ENCODE assay signal across 2 cellular contexts in the genomic region with DNA sequence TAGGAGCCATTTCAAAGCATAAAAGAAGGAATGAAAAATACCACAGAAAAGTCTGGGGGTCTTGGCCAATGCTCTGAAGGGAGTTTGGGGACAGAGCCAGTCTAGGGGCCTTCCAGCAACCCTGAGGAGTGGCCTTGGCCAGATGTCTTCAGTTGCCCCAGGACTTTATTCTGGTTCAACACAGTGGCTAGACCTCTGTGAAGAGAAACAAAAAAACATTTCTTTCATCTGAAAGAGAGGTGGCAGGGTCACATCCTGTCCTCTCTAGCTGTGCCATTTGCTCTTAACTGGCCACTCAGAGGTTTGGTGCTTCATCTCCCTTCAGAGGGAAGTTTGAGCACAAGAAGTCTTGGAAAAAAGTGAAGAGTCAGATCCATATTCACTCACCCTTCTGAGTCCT.
TF ChIP-seq lines count a peak whose summit lies in the region.

No MANE protein-coding gene starts in this region.

TF ChIP-seq in GM23338, 12 proteins besides CTCF, POLR2A, EP300 and RAD21 (continues in another document):
- TF ChIP-seq CREB1 (CRISPR knock-in tag; IDR thresholded peaks at IDR 0.05; ENCODE audit: low read depth) = no peak
- no peak for TF ChIP-seq JUNB (IDR thresholded peaks at IDR 0.05; ENCODE audit: unreplicated experiment)
- TF ChIP-seq, protein P1, sequence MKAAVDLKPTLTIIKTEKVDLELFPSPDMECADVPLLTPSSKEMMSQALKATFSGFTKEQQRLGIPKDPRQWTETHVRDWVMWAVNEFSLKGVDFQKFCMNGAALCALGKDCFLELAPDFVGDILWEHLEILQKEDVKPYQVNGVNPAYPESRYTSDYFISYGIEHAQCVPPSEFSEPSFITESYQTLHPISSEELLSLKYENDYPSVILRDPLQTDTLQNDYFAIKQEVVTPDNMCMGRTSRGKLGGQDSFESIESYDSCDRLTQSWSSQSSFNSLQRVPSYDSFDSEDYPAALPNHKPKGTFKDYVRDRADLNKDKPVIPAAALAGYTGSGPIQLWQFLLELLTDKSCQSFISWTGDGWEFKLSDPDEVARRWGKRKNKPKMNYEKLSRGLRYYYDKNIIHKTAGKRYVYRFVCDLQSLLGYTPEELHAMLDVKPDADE (IDR thresholded peaks at IDR 0.05) = no peak
- TF ChIP-seq POLR2AphosphoS5 (IDR thresholded peaks at IDR 0.05; ENCODE audit: low read depth) = no peak
- TF ChIP-seq ZNF331 (CRISPR knock-in tag; IDR thresholded peaks at IDR 0.05; ENCODE audit: low read depth) = no peak
- no peak for TF ChIP-seq NANOG (IDR thresholded peaks at IDR 0.05; ENCODE audit: borderline replicate concordance)
- no peak for TF ChIP-seq STAT1 (IDR thresholded peaks at IDR 0.05; ENCODE audit: unreplicated experiment)
- TF ChIP-seq, protein P2, sequence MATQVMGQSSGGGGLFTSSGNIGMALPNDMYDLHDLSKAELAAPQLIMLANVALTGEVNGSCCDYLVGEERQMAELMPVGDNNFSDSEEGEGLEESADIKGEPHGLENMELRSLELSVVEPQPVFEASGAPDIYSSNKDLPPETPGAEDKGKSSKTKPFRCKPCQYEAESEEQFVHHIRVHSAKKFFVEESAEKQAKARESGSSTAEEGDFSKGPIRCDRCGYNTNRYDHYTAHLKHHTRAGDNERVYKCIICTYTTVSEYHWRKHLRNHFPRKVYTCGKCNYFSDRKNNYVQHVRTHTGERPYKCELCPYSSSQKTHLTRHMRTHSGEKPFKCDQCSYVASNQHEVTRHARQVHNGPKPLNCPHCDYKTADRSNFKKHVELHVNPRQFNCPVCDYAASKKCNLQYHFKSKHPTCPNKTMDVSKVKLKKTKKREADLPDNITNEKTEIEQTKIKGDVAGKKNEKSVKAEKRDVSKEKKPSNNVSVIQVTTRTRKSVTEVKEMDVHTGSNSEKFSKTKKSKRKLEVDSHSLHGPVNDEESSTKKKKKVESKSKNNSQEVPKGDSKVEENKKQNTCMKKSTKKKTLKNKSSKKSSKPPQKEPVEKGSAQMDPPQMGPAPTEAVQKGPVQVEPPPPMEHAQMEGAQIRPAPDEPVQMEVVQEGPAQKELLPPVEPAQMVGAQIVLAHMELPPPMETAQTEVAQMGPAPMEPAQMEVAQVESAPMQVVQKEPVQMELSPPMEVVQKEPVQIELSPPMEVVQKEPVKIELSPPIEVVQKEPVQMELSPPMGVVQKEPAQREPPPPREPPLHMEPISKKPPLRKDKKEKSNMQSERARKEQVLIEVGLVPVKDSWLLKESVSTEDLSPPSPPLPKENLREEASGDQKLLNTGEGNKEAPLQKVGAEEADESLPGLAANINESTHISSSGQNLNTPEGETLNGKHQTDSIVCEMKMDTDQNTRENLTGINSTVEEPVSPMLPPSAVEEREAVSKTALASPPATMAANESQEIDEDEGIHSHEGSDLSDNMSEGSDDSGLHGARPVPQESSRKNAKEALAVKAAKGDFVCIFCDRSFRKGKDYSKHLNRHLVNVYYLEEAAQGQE (IDR thresholded peaks at IDR 0.05; ENCODE audit: unreplicated experiment) = no peak
- no peak for TF ChIP-seq EZH2 (IDR thresholded peaks at IDR 0.05; ENCODE audit: low read depth, unreplicated experiment)
- no peak for TF ChIP-seq ZNF114 (CRISPR knock-in tag; IDR thresholded peaks at IDR 0.05)
- no peak for TF ChIP-seq EZH2phosphoT487 (IDR thresholded peaks at IDR 0.05; ENCODE audit: unreplicated experiment)

TF ChIP-seq in H1, 55 proteins besides CTCF, POLR2A, EP300 and RAD21:
- TF ChIP-seq, protein P3, sequence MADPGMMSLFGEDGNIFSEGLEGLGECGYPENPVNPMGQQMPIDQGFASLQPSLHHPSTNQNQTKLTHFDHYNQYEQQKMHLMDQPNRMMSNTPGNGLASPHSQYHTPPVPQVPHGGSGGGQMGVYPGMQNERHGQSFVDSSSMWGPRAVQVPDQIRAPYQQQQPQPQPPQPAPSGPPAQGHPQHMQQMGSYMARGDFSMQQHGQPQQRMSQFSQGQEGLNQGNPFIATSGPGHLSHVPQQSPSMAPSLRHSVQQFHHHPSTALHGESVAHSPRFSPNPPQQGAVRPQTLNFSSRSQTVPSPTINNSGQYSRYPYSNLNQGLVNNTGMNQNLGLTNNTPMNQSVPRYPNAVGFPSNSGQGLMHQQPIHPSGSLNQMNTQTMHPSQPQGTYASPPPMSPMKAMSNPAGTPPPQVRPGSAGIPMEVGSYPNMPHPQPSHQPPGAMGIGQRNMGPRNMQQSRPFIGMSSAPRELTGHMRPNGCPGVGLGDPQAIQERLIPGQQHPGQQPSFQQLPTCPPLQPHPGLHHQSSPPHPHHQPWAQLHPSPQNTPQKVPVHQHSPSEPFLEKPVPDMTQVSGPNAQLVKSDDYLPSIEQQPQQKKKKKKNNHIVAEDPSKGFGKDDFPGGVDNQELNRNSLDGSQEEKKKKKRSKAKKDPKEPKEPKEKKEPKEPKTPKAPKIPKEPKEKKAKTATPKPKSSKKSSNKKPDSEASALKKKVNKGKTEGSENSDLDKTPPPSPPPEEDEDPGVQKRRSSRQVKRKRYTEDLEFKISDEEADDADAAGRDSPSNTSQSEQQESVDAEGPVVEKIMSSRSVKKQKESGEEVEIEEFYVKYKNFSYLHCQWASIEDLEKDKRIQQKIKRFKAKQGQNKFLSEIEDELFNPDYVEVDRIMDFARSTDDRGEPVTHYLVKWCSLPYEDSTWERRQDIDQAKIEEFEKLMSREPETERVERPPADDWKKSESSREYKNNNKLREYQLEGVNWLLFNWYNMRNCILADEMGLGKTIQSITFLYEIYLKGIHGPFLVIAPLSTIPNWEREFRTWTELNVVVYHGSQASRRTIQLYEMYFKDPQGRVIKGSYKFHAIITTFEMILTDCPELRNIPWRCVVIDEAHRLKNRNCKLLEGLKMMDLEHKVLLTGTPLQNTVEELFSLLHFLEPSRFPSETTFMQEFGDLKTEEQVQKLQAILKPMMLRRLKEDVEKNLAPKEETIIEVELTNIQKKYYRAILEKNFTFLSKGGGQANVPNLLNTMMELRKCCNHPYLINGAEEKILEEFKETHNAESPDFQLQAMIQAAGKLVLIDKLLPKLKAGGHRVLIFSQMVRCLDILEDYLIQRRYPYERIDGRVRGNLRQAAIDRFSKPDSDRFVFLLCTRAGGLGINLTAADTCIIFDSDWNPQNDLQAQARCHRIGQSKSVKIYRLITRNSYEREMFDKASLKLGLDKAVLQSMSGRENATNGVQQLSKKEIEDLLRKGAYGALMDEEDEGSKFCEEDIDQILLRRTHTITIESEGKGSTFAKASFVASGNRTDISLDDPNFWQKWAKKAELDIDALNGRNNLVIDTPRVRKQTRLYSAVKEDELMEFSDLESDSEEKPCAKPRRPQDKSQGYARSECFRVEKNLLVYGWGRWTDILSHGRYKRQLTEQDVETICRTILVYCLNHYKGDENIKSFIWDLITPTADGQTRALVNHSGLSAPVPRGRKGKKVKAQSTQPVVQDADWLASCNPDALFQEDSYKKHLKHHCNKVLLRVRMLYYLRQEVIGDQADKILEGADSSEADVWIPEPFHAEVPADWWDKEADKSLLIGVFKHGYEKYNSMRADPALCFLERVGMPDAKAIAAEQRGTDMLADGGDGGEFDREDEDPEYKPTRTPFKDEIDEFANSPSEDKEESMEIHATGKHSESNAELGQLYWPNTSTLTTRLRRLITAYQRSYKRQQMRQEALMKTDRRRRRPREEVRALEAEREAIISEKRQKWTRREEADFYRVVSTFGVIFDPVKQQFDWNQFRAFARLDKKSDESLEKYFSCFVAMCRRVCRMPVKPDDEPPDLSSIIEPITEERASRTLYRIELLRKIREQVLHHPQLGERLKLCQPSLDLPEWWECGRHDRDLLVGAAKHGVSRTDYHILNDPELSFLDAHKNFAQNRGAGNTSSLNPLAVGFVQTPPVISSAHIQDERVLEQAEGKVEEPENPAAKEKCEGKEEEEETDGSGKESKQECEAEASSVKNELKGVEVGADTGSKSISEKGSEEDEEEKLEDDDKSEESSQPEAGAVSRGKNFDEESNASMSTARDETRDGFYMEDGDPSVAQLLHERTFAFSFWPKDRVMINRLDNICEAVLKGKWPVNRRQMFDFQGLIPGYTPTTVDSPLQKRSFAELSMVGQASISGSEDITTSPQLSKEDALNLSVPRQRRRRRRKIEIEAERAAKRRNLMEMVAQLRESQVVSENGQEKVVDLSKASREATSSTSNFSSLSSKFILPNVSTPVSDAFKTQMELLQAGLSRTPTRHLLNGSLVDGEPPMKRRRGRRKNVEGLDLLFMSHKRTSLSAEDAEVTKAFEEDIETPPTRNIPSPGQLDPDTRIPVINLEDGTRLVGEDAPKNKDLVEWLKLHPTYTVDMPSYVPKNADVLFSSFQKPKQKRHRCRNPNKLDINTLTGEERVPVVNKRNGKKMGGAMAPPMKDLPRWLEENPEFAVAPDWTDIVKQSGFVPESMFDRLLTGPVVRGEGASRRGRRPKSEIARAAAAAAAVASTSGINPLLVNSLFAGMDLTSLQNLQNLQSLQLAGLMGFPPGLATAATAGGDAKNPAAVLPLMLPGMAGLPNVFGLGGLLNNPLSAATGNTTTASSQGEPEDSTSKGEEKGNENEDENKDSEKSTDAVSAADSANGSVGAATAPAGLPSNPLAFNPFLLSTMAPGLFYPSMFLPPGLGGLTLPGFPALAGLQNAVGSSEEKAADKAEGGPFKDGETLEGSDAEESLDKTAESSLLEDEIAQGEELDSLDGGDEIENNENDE (IDR thresholded peaks at IDR 0.05; ENCODE audit: insufficient replicate concordance, low read length) = no peak
- TF ChIP-seq CEBPB (IDR thresholded peaks at IDR 0.05; ENCODE audit: low read depth, low read length) = no peak
- no peak for TF ChIP-seq KDM4A (IDR thresholded peaks at IDR 0.05; ENCODE audit: low read depth, low read length, severe bottlenecking)
- TF ChIP-seq ZNF274 (IDR thresholded peaks at IDR 0.05; ENCODE audit: borderline replicate concordance, extremely low read depth, low read length) = no peak
- TF ChIP-seq, protein P4, sequence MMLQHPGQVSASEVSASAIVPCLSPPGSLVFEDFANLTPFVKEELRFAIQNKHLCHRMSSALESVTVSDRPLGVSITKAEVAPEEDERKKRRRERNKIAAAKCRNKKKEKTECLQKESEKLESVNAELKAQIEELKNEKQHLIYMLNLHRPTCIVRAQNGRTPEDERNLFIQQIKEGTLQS (IDR thresholded peaks at IDR 0.05; ENCODE audit: insufficient read depth, low read depth, low read length) = no peak
- TF ChIP-seq NANOG (IDR thresholded peaks at IDR 0.05; ENCODE audit: insufficient read depth, low read depth, low read length, poor library complexity, severe bottlenecking) = no peak
- no peak for TF ChIP-seq RBBP5 (IDR thresholded peaks at IDR 0.05; ENCODE audit: borderline replicate concordance, low read depth, low read length)
- TF ChIP-seq, protein P5, sequence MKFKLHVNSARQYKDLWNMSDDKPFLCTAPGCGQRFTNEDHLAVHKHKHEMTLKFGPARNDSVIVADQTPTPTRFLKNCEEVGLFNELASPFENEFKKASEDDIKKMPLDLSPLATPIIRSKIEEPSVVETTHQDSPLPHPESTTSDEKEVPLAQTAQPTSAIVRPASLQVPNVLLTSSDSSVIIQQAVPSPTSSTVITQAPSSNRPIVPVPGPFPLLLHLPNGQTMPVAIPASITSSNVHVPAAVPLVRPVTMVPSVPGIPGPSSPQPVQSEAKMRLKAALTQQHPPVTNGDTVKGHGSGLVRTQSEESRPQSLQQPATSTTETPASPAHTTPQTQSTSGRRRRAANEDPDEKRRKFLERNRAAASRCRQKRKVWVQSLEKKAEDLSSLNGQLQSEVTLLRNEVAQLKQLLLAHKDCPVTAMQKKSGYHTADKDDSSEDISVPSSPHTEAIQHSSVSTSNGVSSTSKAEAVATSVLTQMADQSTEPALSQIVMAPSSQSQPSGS (IDR thresholded peaks at IDR 0.05; ENCODE audit: low read length) = no peak
- no peak for TF ChIP-seq BACH1 (IDR thresholded peaks at IDR 0.05; ENCODE audit: low read length)
- no peak for TF ChIP-seq SAP30 (IDR thresholded peaks at IDR 0.05; ENCODE audit: insufficient read depth, insufficient replicate concordance, low read length)
- no peak for TF ChIP-seq CREB1 (IDR thresholded peaks at IDR 0.05)
- TF ChIP-seq, protein P6, sequence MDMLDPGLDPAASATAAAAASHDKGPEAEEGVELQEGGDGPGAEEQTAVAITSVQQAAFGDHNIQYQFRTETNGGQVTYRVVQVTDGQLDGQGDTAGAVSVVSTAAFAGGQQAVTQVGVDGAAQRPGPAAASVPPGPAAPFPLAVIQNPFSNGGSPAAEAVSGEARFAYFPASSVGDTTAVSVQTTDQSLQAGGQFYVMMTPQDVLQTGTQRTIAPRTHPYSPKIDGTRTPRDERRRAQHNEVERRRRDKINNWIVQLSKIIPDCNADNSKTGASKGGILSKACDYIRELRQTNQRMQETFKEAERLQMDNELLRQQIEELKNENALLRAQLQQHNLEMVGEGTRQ (IDR thresholded peaks at IDR 0.05; ENCODE audit: low read length) = no peak
- TF ChIP-seq NRF1 (IDR thresholded peaks at IDR 0.05; ENCODE audit: low read depth, low read length) = no peak
- TF ChIP-seq YY1 (IDR thresholded peaks at IDR 0.05; ENCODE audit: low read depth, low read length) = no peak
- TF ChIP-seq SIN3A (conservative IDR thresholded peaks at IDR 0.05 in 1 of 2, IDR thresholded peaks at IDR 0.05 in 1 of 2; ENCODE audit: low read depth in 1 of 2, low read length in 2 of 2) = no peak
- TF ChIP-seq SP1 (IDR thresholded peaks at IDR 0.05; ENCODE audit: low read depth, low read length) = no peak
- TF ChIP-seq GTF2F1 (IDR thresholded peaks at IDR 0.05; ENCODE audit: borderline replicate concordance, low read depth, low read length) = no peak
- no peak for TF ChIP-seq BCL11A (IDR thresholded peaks at IDR 0.05; ENCODE audit: low read depth in 2 of 2, low read length in 2 of 2)
TF ChIP-seq in H1: peak in this region for 0.
